Comparison of ENCODE assay signal across 17 cellular contexts in genomic region chr5:116759860-116760644, GRCh38.
DNase-seq lines count a peak whose midpoint lies in the region; ATAC-seq, FAIRE-seq and TF ChIP-seq lines count a peak whose summit lies in the region.
"Had no signal": no experiment of that assay in that cellular context is flagged by ENCODE, and none has a peak within 500 bp of the region (broad histone marks: within the 10 kb centered on the region; RNA-seq: fewer than 3 reads in every experiment).

No MANE protein-coding gene starts in this region.

- H3K4me1 ChIP-seq in right atrium auricular region (no peaks in the 10 kb centered on the region), GM12878 (ENCODE audit: control insufficient read depth, insufficient read depth, low read length) (peaks cover 18% of the 10 kb centered on the region; the same call in 1 of the 2 replicates), mesendoderm (ENCODE audit: control insufficient read depth, low read depth, low read length) (peaks cover 4% of the 10 kb centered on the region), transverse colon (no peaks in the 10 kb centered on the region)
- H3K4me1 ChIP-seq: uterus had no signal

- TF ChIP-seq POLR2A in GM12878 (IDR thresholded peaks at IDR 0.05; ENCODE audit: low read depth, low read length) (no peak), transverse colon (IDR thresholded peaks at IDR 0.05) (no peak)

- RAD21 ChIA-PET in GM12878 (lab: Charles Lee; ENCODE audit: unreplicated experiment) = interaction anchor here (0.8 to 1.8 kb wide), 11 partner anchors 24 to 190 kb away, joined by 3 to 7 read pairs (median 4); no protein-coding TSS in a partner anchor

- H3K4me2 ChIP-seq in GM12878 (ENCODE audit: control insufficient read depth, insufficient read depth) (no peak overlapping the region), mesendoderm (ENCODE audit: low read length) (no peak overlapping the region)

- H3K9me3 ChIP-seq in right atrium auricular region (no peaks in the 10 kb centered on the region), GM12878 (replicated peaks; ENCODE audit: control insufficient read depth, insufficient read depth, low read length) (peaks cover 14% of the 10 kb centered on the region; the same call in 2 of the 3 replicates), transverse colon (no peaks in the 10 kb centered on the region)
- H3K9me3 ChIP-seq: neutrophil, uterus had no signal

- H3K27ac ChIP-seq in right atrium auricular region = no peak overlapping the region
- H3K27ac ChIP-seq in GM12878 (ENCODE audit: control insufficient read depth, insufficient read depth) = no peak overlapping the region
- H3K27ac ChIP-seq in mesendoderm (ENCODE audit: low read depth, low read length) = no peak overlapping the region
- H3K27ac ChIP-seq in transverse colon = peak overlapping the region in 3 of 4 donors; percentile 6 to 46 (median 34)
- H3K27ac ChIP-seq: neutrophil, uterus had no signal

- POLR2A ChIA-PET in GM12878 (lab: Charles Lee) = interaction anchor here (1.0 to 1.7 kb wide), 5 partner anchors 35 to 183 kb away, joined by 3 to 8 read pairs (median 4); no protein-coding TSS in a partner anchor

- H3K23ac ChIP-seq in mesendoderm (ENCODE audit: low read length) = no peak overlapping the region

- no peak overlapping the region for H3K56ac ChIP-seq in mesendoderm (ENCODE audit: low read length)

- no peak overlapping the region for H3K9ac ChIP-seq in GM12878 (ENCODE audit: control insufficient read depth, insufficient read depth, low read length)
- no peak overlapping the region for H3K9ac ChIP-seq in mesendoderm (ENCODE audit: low read length)

- TF ChIP-seq EP300 in GM12878 (IDR thresholded peaks at IDR 0.05; ENCODE audit: borderline replicate concordance in 1 of 2, control insufficient read depth in 1 of 2, low read depth in 2 of 2, low read length in 2 of 2) = no peak
- no peak for TF ChIP-seq EP300 in transverse colon (IDR thresholded peaks at IDR 0.05; ENCODE audit: low read depth)

- no peak overlapping the region for H2BK5ac ChIP-seq in mesendoderm (ENCODE audit: low read length)

- H2AFZ ChIP-seq in GM12878 (ENCODE audit: control insufficient read depth, low read depth, low read length) = no peak overlapping the region; the same call in 1 of the 2 replicates

- CTCF ChIA-PET in GM12878 (lab: Yijun Ruan, JAX) = interaction anchor here (0.8 to 1.5 kb wide), 4 partner anchors 12 to 91 kb away, joined by 3 to 4 read pairs (median 4); no protein-coding TSS in a partner anchor

- no TSS peak for BruUV-seq in GM12878 (replicated peaks; lab: Mats Ljungman, UMichigan)

- SMC1A ChIA-PET in GM12878 (lab: Charles Lee; ENCODE audit: uncharacterized antibody, unreplicated experiment) = interaction anchor here (0.5 to 8.1 kb wide), 20 partner anchors 9 to 1149 kb away, joined by 3 to 132 read pairs (median 4); no protein-coding TSS in a partner anchor

- DNase-seq in Right ventricle myocardium inferior (ENCODE audit: missing footprints) (no peak), right atrium auricular region (ENCODE audit: low spot score) (no peak), GM12878 (ENCODE audit: low read depth, low spot score) (no peak), mesendoderm (peak; percentile 69), transverse colon (peak; percentile 16), amniotic stem cell (lab: John Stamatoyannopoulos, UW) (no peak), HPDE6-E6E7 (ENCODE audit: extremely low spot score) (no peak)
- DNase-seq: activated T-cell treated with anti-CD3 and anti-CD28 coated beads, Interleukin-2, amount 50 U/mL, for 24 hours; Calu3; effector memory CD8-positive, alpha-beta T cell; KBM-7; NCI-H1417 treated with DMSO at 0.1 percent for 48 hours; stimulated activated CD4-positive, alpha-beta T cell treated with anti-CD3 and anti-CD28 coated beads, Interleukin-15, amount 100 ng/mL, for 24 hours; uterus had no signal

- H3K27me3 ChIP-seq in right atrium auricular region (no peaks in the 10 kb centered on the region), GM12878 (replicated peaks in 1 of 2; ENCODE audit: control insufficient read depth in 2 of 2, insufficient read depth in 2 of 2, low read length in 1 of 2) (no peaks in the 10 kb centered on the region), mesendoderm (ENCODE audit: insufficient read depth, low read length, poor library complexity) (no peaks in the 10 kb centered on the region), transverse colon (no peaks in the 10 kb centered on the region)
- H3K27me3 ChIP-seq: neutrophil, uterus had no signal

- peak overlapping the region; percentile 4 for H2BK120ac ChIP-seq in mesendoderm (ENCODE audit: low read depth, low read length)

- H3K4me3 ChIP-seq in right atrium auricular region (no peak overlapping the region), GM12878 (no peak overlapping the region), mesendoderm (ENCODE audit: low read length) (no peak overlapping the region), transverse colon (no peak overlapping the region)
- H3K4me3 ChIP-seq: uterus had no signal

- H4K5ac ChIP-seq in mesendoderm (ENCODE audit: low read length) = no peak overlapping the region

- H3K4ac ChIP-seq in mesendoderm (ENCODE audit: low read depth, low read length) = peak overlapping the region; percentile 20

- no peaks in the 10 kb centered on the region for H4K20me1 ChIP-seq in GM12878 (ENCODE audit: control insufficient read depth, insufficient read depth)

- H3K36me3 ChIP-seq in right atrium auricular region (no peaks in the 10 kb centered on the region), GM12878 (ENCODE audit: control insufficient read depth in 2 of 2, insufficient read depth in 2 of 2, low read length in 1 of 2) (no peaks in the 10 kb centered on the region), mesendoderm (ENCODE audit: control insufficient read depth, insufficient read depth, low read length) (no peaks in the 10 kb centered on the region), transverse colon (no peaks in the 10 kb centered on the region)
- H3K36me3 ChIP-seq: neutrophil, uterus had no signal

- H2BK15ac ChIP-seq in mesendoderm (replicated peaks; ENCODE audit: low read depth) = no peak overlapping the region

- H4K8ac ChIP-seq in mesendoderm (ENCODE audit: low read depth, low read length) = no peak overlapping the region

- ATAC-seq in Right ventricle myocardium inferior (peak; percentile 57), GM12878 (no peak), HG03159 (IDR thresholded peaks at IDR 0.05; ENCODE audit: unreplicated experiment) (no peak)
- ATAC-seq: activated CD4-positive, CD25-positive, alpha-beta regulatory T cell treated with anti-CD3 and anti-CD28 coated beads, Interleukin-2, amount 50 U/mL, for 24 hours; effector memory CD8-positive, alpha-beta T cell had no signal

- TF ChIP-seq CTCF in right atrium auricular region (IDR thresholded peaks at IDR 0.05) = no peak
- no peak for TF ChIP-seq CTCF in GM12878 (IDR thresholded peaks at IDR 0.05 in 2 of 3, conservative IDR thresholded peaks at IDR 0.05 in 1 of 3; ENCODE audit: control insufficient read depth in 2 of 3, extremely low read depth in 1 of 3, insufficient read depth in 1 of 3, low read depth in 3 of 3, low read length in 3 of 3)
- no peak for TF ChIP-seq CTCF in transverse colon (IDR thresholded peaks at IDR 0.05)

- H3K79me1 ChIP-seq in mesendoderm (ENCODE audit: low read length) = no peaks in the 10 kb centered on the region

- WGBS in GM12878 (ENCODE audit: insufficient coverage, insufficient replicate concordance, low lambda C conversion rate, missing lambda C conversion rate) = 86% methylated on average over 10 of the region's 10 CpGs
- no CpG with 5 or more reads among the region's 10 CpGs for WGBS in mesendoderm (ENCODE audit: extremely low coverage, insufficient coverage, low lambda C conversion rate)
- 82 to 97% methylated on average over 6 to 10 of the region's 10 CpGs for WGBS in transverse colon (ENCODE audit: low coverage in 1 of 2), 2 donors

- H3K79me2 ChIP-seq in GM12878 (ENCODE audit: control insufficient read depth, insufficient read depth, low read length) (no peaks in the 10 kb centered on the region), mesendoderm (ENCODE audit: control insufficient read depth, insufficient read depth, low read length) (no peaks in the 10 kb centered on the region)

- FAIRE-seq in GM12878 (lab: Jason Lieb, UNC) = peak; percentile 18

- no peak overlapping the region for H2AK5ac ChIP-seq in mesendoderm (ENCODE audit: low read length)

- intact Hi-C loops in Right ventricle myocardium inferior (cut with DNase I) = no loop called here
- intact Hi-C loops in GM12878 (cut with micrococcal nuclease; ENCODE audit: unreplicated experiment) = loop anchor here (5.0 kb wide), 1 partner anchor 122 kb away; no protein-coding TSS in a partner anchor
- intact Hi-C loops in transverse colon (cut with DNase I; ENCODE audit: low total_unique reads) = no loop called here

- TF ChIP-seq RAD21 in GM12878 (IDR thresholded peaks at IDR 0.05; ENCODE audit: insufficient read depth, low read depth, low read length) = no peak

- peak overlapping the region; percentile 57 for H3K18ac ChIP-seq in mesendoderm (ENCODE audit: low read length)

- in situ Hi-C loops in GM12878 (cut with MboI) (loop anchor here (5.0 kb wide), 1 partner anchor 183 kb away; no protein-coding TSS in a partner anchor), transverse colon (cut with MboI; ENCODE audit: low pct_ligation_motif_present in 1 of 4, low pct_unique_long_range_greater_than_20kb in 1 of 4, low sequenced_read_pairs in 3 of 4) (no loop called here)

TF ChIP-seq in GM12878, 131 proteins besides CTCF, POLR2A, EP300 and RAD21:
- no peak for TF ChIP-seq POLR2AphosphoS5 (IDR thresholded peaks at IDR 0.05; ENCODE audit: low read length)

Comparison
In these comparisons a context has a peak if more than half of its experiments do, and no peak if none do; other contexts are left out.
1. DNase-seq: peak in mesendoderm (single experiment) and transverse colon (single experiment); none in Right ventricle myocardium inferior (single experiment), right atrium auricular region (single experiment), GM12878 (single experiment), amniotic stem cell (single experiment) and HPDE6-E6E7 (single experiment).
2. H3K27ac ChIP-seq: peak in transverse colon (3 of 4); none in right atrium auricular region (0 of 2), GM12878 (single experiment) and mesendoderm (single experiment).